Comparison of ENCODE assay signal across 15 cellular contexts in the genomic region with DNA sequence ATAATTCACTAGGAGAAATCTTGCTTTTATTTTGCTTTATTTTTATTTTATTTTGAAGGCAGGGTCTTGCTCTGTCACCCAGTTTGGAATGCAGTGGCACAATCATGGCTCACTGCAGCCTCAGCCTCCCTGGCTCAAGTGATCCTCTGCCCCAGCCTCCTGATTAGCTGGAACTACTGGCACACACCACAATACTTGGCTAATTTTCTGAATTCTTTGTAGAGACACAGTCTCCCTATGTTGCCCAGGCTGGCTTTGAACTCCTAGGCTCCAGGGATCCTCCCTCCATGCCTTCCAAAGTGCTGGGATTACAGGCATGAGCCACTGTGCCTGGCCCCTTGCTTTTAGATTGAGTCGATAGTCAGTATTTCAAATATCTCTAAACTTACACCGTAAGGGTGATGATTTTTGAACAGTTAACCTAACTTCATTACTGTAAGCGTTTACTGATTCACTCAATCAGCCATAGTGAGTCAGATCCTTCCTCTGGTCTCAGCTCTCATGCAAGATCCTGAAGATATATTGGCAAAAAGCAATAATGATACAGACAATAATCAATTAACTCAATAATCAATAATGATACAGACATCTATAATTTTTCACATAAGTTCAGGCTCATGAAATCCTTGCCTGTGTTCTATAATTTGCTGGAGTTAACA.
DNase-seq lines count a peak whose midpoint lies in the region; TF ChIP-seq lines count a peak whose summit lies in the region.
"Had no signal": no experiment of that assay in that cellular context is flagged by ENCODE, and none has a peak within 500 bp of the region (broad histone marks: within the 10 kb centered on the region; RNA-seq: fewer than 3 reads in every experiment).

No MANE protein-coding gene starts in this region.

- peak; percentile 57 for DNase-seq in MG63
- no peak for DNase-seq in colonic mucosa
- DNase-seq in A172 (ENCODE audit: low spot score), result no peak
- no peak for DNase-seq in NOMO-1 treated with DMSO at 0.1 percent for 48 hours (lab: John Stamatoyannopoulos, UW; ENCODE audit: unreplicated experiment)
- no peak for DNase-seq in GM13976 (ENCODE audit: low spot score)
- DNase-seq in activated naive CD4-positive, alpha-beta T cell (lab: John Stamatoyannopoulos, UW), result no peak
- DNase-seq: activated naive CD8-positive, alpha-beta T cell treated with anti-CD3 and anti-CD28 coated beads, Interleukin-2, amount 50 U/mL, for 24 hours; glutamatergic neuron; NCI-H1417; NCI-H510A; stimulated activated CD8-positive, alpha-beta memory T cell treated with anti-CD3 and anti-CD28 coated beads, Interleukin-4, amount 100 ng/mL, for 48 hours had no signal

- in situ Hi-C loops in GM13976 (cut with MboI; ENCODE audit: low sequenced_read_pairs, unreplicated experiment), result no loop called here

- peak overlapping the region; percentile 80 for H3K27ac ChIP-seq in ACC112 (ENCODE audit: low read depth, low read length)
- H3K27ac ChIP-seq in colonic mucosa, result peak overlapping the region; percentile 8
- H3K27ac ChIP-seq: neural progenitor cell, SJSA1 had no signal

- H3K9me3 ChIP-seq in MG63 (no peaks in the 10 kb centered on the region), colonic mucosa (no peaks in the 10 kb centered on the region)
- H3K9me3 ChIP-seq: SJSA1 had no signal

- H3K36me3 ChIP-seq in ACC112 (ENCODE audit: insufficient read depth, low read length) (no peaks in the 10 kb centered on the region), MG63 (no peaks in the 10 kb centered on the region), colonic mucosa (no peaks in the 10 kb centered on the region)
- H3K36me3 ChIP-seq: neural progenitor cell, SJSA1 had no signal

- peaks cover 36% of the 10 kb centered on the region for H3K36me3 Mint-ChIP-seq in nephron (ENCODE audit: low read depth)

- peak overlapping the region in 2 of 3 experiments; percentile 81 to 88 for H3K27ac Mint-ChIP-seq in nephron
- H3K27ac Mint-ChIP-seq: activated naive CD8-positive, alpha-beta T cell treated with anti-CD3 and anti-CD28 coated beads, Interleukin-2, amount 50 U/mL, for 24 hours; neural progenitor cell had no signal

- TF ChIP-seq CTCF in colonic mucosa (IDR thresholded peaks at IDR 0.05) (no peak), nephron (IDR thresholded peaks at IDR 0.05; ENCODE audit: unreplicated experiment in 3 of 3) (no peak), GM13976 (IDR thresholded peaks at IDR 0.05; ENCODE audit: borderline replicate concordance, control extremely low read depth, extremely low read depth, insufficient read depth, missing control alignments) (no peak)

- H3K9ac ChIP-seq in colonic mucosa (ENCODE audit: low read depth in 2 of 2, low read length in 2 of 2), result no peak overlapping the region
- H3K9ac ChIP-seq: neural progenitor cell had no signal

- H3K4me3 ChIP-seq in ACC112 (ENCODE audit: low read depth, low read length), result peak overlapping the region; percentile 76
- peak overlapping the region; percentile 39 for H3K4me3 ChIP-seq in MG63
- H3K4me3 ChIP-seq in colonic mucosa, result no peak overlapping the region
- H3K4me3 ChIP-seq: neural progenitor cell, SJSA1 had no signal

- no peaks in the 10 kb centered on the region for H3K27me3 Mint-ChIP-seq in nephron (ENCODE audit: low read depth)

- H3K4me3 Mint-ChIP-seq in nephron, result no peak overlapping the region
- H3K4me3 Mint-ChIP-seq: activated naive CD8-positive, alpha-beta T cell treated with anti-CD3 and anti-CD28 coated beads, Interleukin-2, amount 50 U/mL, for 24 hours; neural progenitor cell had no signal

- H3K4me1 Mint-ChIP-seq in nephron, result peaks cover 38% of the 10 kb centered on the region

- H3K79me2 ChIP-seq in ACC112 (ENCODE audit: control insufficient read depth, insufficient read depth, low read length, unreplicated experiment), result no peaks in the 10 kb centered on the region

- H2AFZ ChIP-seq in ACC112 (ENCODE audit: low read length, unreplicated experiment), result peak overlapping the region; percentile 93
- H2AFZ ChIP-seq: neural progenitor cell had no signal

- H3K9me3 Mint-ChIP-seq in nephron, result no peaks in the 10 kb centered on the region
- H3K9me3 Mint-ChIP-seq: activated naive CD8-positive, alpha-beta T cell treated with anti-CD3 and anti-CD28 coated beads, Interleukin-2, amount 50 U/mL, for 24 hours; neural progenitor cell had no signal

- peaks cover 22% of the 10 kb centered on the region for H3K4me1 ChIP-seq in ACC112 (ENCODE audit: control insufficient read depth, insufficient read depth, low read length, unreplicated experiment)
- H3K4me1 ChIP-seq in colonic mucosa, result peaks cover 4% of the 10 kb centered on the region
- H3K4me1 ChIP-seq: neural progenitor cell had no signal

- no peaks in the 10 kb centered on the region for H3K27me3 ChIP-seq in ACC112 (ENCODE audit: insufficient read depth, low read length)
- no peaks in the 10 kb centered on the region for H3K27me3 ChIP-seq in MG63
- H3K27me3 ChIP-seq in colonic mucosa, result no peaks in the 10 kb centered on the region
- H3K27me3 ChIP-seq: neural progenitor cell, SJSA1 had no signal

- intact Hi-C loops in colonic mucosa (cut with DNase I), result no loop called here
